Comparison of ENCODE assay signal across 16 cellular contexts in genomic region chr10:99629625-99629978, GRCh38.
"Had no signal": no experiment of that assay in that cellular context is flagged by ENCODE, and none has a peak within 500 bp of the region (broad histone marks: within the 10 kb centered on the region; RNA-seq: fewer than 3 reads in every experiment).

No MANE protein-coding gene starts in this region.

- H3K9me3 Mint-ChIP-seq: activated CD4-positive, alpha-beta T cell treated with anti-CD3 and anti-CD28 coated beads, Interleukin-2, amount 10 ng/mL, durations not matched to agents 24 days and 14 days; activated naive CD4-positive, alpha-beta T cell treated with anti-CD3 and anti-CD28 coated beads, Interleukin-2, amount 10 ng/mL, durations not matched to agents 7 days and 5 days; activated T-helper 2 cell treated with anti-CD3 and anti-CD28 coated beads, Interferon-gamma antibody, Interleukin-2, Interleukin-4, amounts not matched to agents 10 μg/mL and 5 μg/mL and 100 μg/mL, durations not matched to agents 14 hours and 24 hours and 36 hours; endodermal cell; naive B cell; neural progenitor cell; T-helper 1 cell treated with Interleukin-12 subunit alpha and Interleukin-12 subunit beta and Interleukin-4 antibody, amounts not matched to agents 30 μg/mL and 1 μg/mL, for 36 hours had no signal

- H3K27ac ChIP-seq: dorsolateral prefrontal cortex, neural progenitor cell, ovary, sigmoid colon, tibial artery had no signal

- H3K4me3 ChIP-seq: dorsolateral prefrontal cortex, neural progenitor cell, ovary, sigmoid colon, tibial artery had no signal

- H3K4me3 Mint-ChIP-seq: activated CD4-positive, alpha-beta T cell treated with anti-CD3 and anti-CD28 coated beads, Interleukin-2, amount 10 ng/mL, durations not matched to agents 24 days and 14 days; activated naive CD4-positive, alpha-beta T cell treated with anti-CD3 and anti-CD28 coated beads, Interleukin-2, amount 10 ng/mL, durations not matched to agents 7 days and 5 days; endodermal cell; naive B cell; neural progenitor cell; T-helper 1 cell treated with Interleukin-12 subunit alpha and Interleukin-12 subunit beta and Interleukin-4 antibody, amounts not matched to agents 30 μg/mL and 1 μg/mL, for 36 hours; WTC11 had no signal

- H3K4me1 ChIP-seq: neural progenitor cell, sigmoid colon, tibial artery had no signal

- DNase-seq: activated CD4-positive, alpha-beta T cell treated with anti-CD3 and anti-CD28 coated beads, Interleukin-2, amount 10 ng/mL, durations not matched to agents 24 days and 14 days; activated CD8-positive, alpha-beta memory T cell treated with anti-CD3 and anti-CD28 coated beads for 24 hours; activated naive CD4-positive, alpha-beta T cell treated with anti-CD3 and anti-CD28 coated beads, Interleukin-2, amount 10 ng/mL, durations not matched to agents 7 days and 5 days; dorsolateral prefrontal cortex; endodermal cell; erythroblast; islet precursor cell; naive B cell; ovary; sigmoid colon; stimulated activated CD4-positive, alpha-beta T cell treated with anti-CD3 and anti-CD28 coated beads, Interleukin-1b, Interleukin-23, amount 100 ng/mL, for 48 hours; tibial artery had no signal

- H3K27me3 ChIP-seq: dorsolateral prefrontal cortex, neural progenitor cell, ovary, sigmoid colon had no signal

- ATAC-seq: WTC11 had no signal

- H3K27ac Mint-ChIP-seq: activated CD4-positive, alpha-beta T cell treated with anti-CD3 and anti-CD28 coated beads, Interleukin-2, amount 10 ng/mL, durations not matched to agents 24 days and 14 days; activated naive CD4-positive, alpha-beta T cell treated with anti-CD3 and anti-CD28 coated beads, Interleukin-2, amount 10 ng/mL, durations not matched to agents 7 days and 5 days; activated T-helper 2 cell treated with anti-CD3 and anti-CD28 coated beads, Interferon-gamma antibody, Interleukin-2, Interleukin-4, amounts not matched to agents 10 μg/mL and 5 μg/mL and 100 μg/mL, durations not matched to agents 14 hours and 24 hours and 36 hours; endodermal cell; neural progenitor cell; T-helper 1 cell treated with Interleukin-12 subunit alpha and Interleukin-12 subunit beta and Interleukin-4 antibody, amounts not matched to agents 30 μg/mL and 1 μg/mL, for 36 hours; WTC11 had no signal

- H3K36me3 Mint-ChIP-seq: activated naive CD4-positive, alpha-beta T cell treated with anti-CD3 and anti-CD28 coated beads, Interleukin-2, amount 10 ng/mL, durations not matched to agents 7 days and 5 days; naive B cell; neural progenitor cell; WTC11 had no signal

- H3K4me1 Mint-ChIP-seq: activated naive CD4-positive, alpha-beta T cell treated with anti-CD3 and anti-CD28 coated beads, Interleukin-2, amount 10 ng/mL, durations not matched to agents 7 days and 5 days; naive B cell; neural progenitor cell had no signal

- H3K36me3 ChIP-seq: neural progenitor cell, ovary, sigmoid colon, tibial artery had no signal

- H3K9me3 ChIP-seq: ovary, sigmoid colon, tibial artery had no signal
